In genomic region chr4:80610845-80611244, GRCh38 we compare ENCODE assay signal across 1 cellular context.
TF ChIP-seq lines count a peak whose summit lies in the region.

No MANE protein-coding gene starts in this region.

TF ChIP-seq in GM12878, 131 proteins besides CTCF, POLR2A, EP300 and RAD21 (continued from another document):
- peak; percentile 60; the same call in 1 of the 2 replicates for TF ChIP-seq PKNOX1 (IDR thresholded peaks at IDR 0.05)
- TF ChIP-seq MTA2 (IDR thresholded peaks at IDR 0.05; ENCODE audit: low read depth) = peak; percentile 73
- no peak for TF ChIP-seq ZNF217 (IDR thresholded peaks at IDR 0.05)
- TF ChIP-seq KDM1A (IDR thresholded peaks at IDR 0.05; ENCODE audit: borderline replicate concordance) = no peak
- TF ChIP-seq BACH1 (IDR thresholded peaks at IDR 0.05; ENCODE audit: borderline replicate concordance) = peak; percentile 32; the same call in 1 of the 2 replicates
- no peak for TF ChIP-seq SUZ12 (IDR thresholded peaks at IDR 0.05; ENCODE audit: unreplicated experiment)
- TF ChIP-seq DPF2 (IDR thresholded peaks at IDR 0.05) = peak; percentile 74; the same call in 1 of the 2 replicates
- no peak for TF ChIP-seq KLF5 (IDR thresholded peaks at IDR 0.05; ENCODE audit: partially characterized antibody)
- TF ChIP-seq SRF (IDR thresholded peaks at IDR 0.05; ENCODE audit: low read depth in 2 of 2, low read length in 2 of 2) = 0 out of 4 replicates have a peak, but pooled peaks of 1 of the 2 experiments have one; percentile 24
- TF ChIP-seq NFIC (IDR thresholded peaks at IDR 0.05; ENCODE audit: low read depth, low read length) = peak; percentile 46; the same call in 1 of the 2 replicates
- peak; percentile 96 for TF ChIP-seq MEF2B (IDR thresholded peaks at IDR 0.05; ENCODE audit: partially characterized antibody, poor library complexity, severe bottlenecking)
- peak; percentile 89 for TF ChIP-seq RAD51 (IDR thresholded peaks at IDR 0.05)
- peak; percentile 46 to 70; a peak in 2 of 4 replicates for TF ChIP-seq BHLHE40 (IDR thresholded peaks at IDR 0.05; ENCODE audit: borderline replicate concordance in 1 of 2, low read depth in 2 of 2, low read length in 1 of 2)
- TF ChIP-seq RUNX3 (IDR thresholded peaks at IDR 0.05; ENCODE audit: low read length) = peak; percentile 92
